Comparison of ENCODE assay signal across 23 cellular contexts in genomic region chr3:112615942-112616731, GRCh38. TPM values are rescaled to one million over a fixed set of nuclear protein-coding genes. Genes with fewer than 3 reads are reported as not detected.
DNase-seq lines count a peak whose midpoint lies in the region; ATAC-seq and TF ChIP-seq lines count a peak whose summit lies in the region.
"Had no signal": no experiment of that assay in that cellular context is flagged by ENCODE, and none has a peak within 500 bp of the region (broad histone marks: within the 10 kb centered on the region; RNA-seq: fewer than 3 reads in every experiment).

No MANE protein-coding gene starts in this region.

- in situ Hi-C loops in GM23248 (cut with MboI) = no loop called here

- H3K9me2 ChIP-seq in GM23248 (ENCODE audit: insufficient read depth) = no peaks in the 10 kb centered on the region

- H3K36me3 ChIP-seq in GM23248 (ENCODE audit: low read depth) (peaks cover 92% of the 10 kb centered on the region), SK-N-MC (ENCODE audit: insufficient read depth, low read length) (no peaks in the 10 kb centered on the region)

- H3K27me3 ChIP-seq in GM23248 (replicated peaks; ENCODE audit: insufficient read depth) = no peaks in the 10 kb centered on the region

- no peaks in the 10 kb centered on the region for H3K36me3 Mint-ChIP-seq in endothelial cell (ENCODE audit: low read depth, unreplicated experiment)
- H3K36me3 Mint-ChIP-seq in progenitor cell of endocrine pancreas (ENCODE audit: insufficient read depth) = peaks cover 2% of the 10 kb centered on the region
- no peaks in the 10 kb centered on the region for H3K36me3 Mint-ChIP-seq in glutamatergic neuron (ENCODE audit: unreplicated experiment)
- H3K36me3 Mint-ChIP-seq in T-cell = no peaks in the 10 kb centered on the region

- TF ChIP-seq CTCF in endothelial cell (IDR thresholded peaks at IDR 0.05; ENCODE audit: unreplicated experiment) (no peak), progenitor cell of endocrine pancreas (IDR thresholded peaks at IDR 0.05; ENCODE audit: unreplicated experiment) (no peak), glutamatergic neuron (IDR thresholded peaks at IDR 0.05; ENCODE audit: partially characterized antibody, unreplicated experiment) (no peak)

- DNase-seq in GM23248 = peak; percentile 64
- DNase-seq in SK-N-MC (ENCODE audit: low read depth, low spot score) = no peak
- DNase-seq in endothelial cell (ENCODE audit: low spot score) = no peak
- DNase-seq in progenitor cell of endocrine pancreas (ENCODE audit: low spot score, unreplicated experiment) = no peak
- no peak for DNase-seq in NCI-H1436 (lab: John Stamatoyannopoulos, UW)
- no peak for DNase-seq in glutamatergic neuron
- DNase-seq in T-cell = no peak
- DNase-seq: activated CD4-positive, alpha-beta T cell treated with anti-CD3 and anti-CD28 coated beads for 1 hour; activated naive CD4-positive, alpha-beta T cell treated with anti-CD3 and anti-CD28 coated beads, Interleukin-2, amount 50 U/mL, for 16 hours; activated T-cell treated with anti-CD3 and anti-CD28 coated beads, Interleukin-2, amount 50 U/mL, for 72 hours; amygdala; CD4-positive, alpha-beta T cell; dermis blood vessel endothelial cell; DMS153; GF-D8; Karpas-422; NCI-H1694 treated with DMSO at 0.1 percent for 48 hours; NCI-H524 treated with DMSO at 0.1 percent for 48 hours; right cardiac atrium; SIG-M5; stimulated activated CD4-positive, alpha-beta T cell treated with anti-CD3 and anti-CD28 coated beads, Interleukin-4, amount 100 ng/mL, for 4 hours had no signal

- H3K9me3 Mint-ChIP-seq in endothelial cell (ENCODE audit: unreplicated experiment) (no peaks in the 10 kb centered on the region), progenitor cell of endocrine pancreas (ENCODE audit: low read depth) (no peaks in the 10 kb centered on the region), glutamatergic neuron (ENCODE audit: unreplicated experiment) (no peaks in the 10 kb centered on the region), T-cell (no peaks in the 10 kb centered on the region)
- H3K9me3 Mint-ChIP-seq: activated T-cell treated with anti-CD3 and anti-CD28 coated beads, Interleukin-2, amount 50 U/mL, for 72 hours; CD4-positive, alpha-beta T cell had no signal

- 67 to 74% methylated on average over 7 of the region's 7 CpGs for WGBS in GM23248 (ENCODE audit: low coverage in 1 of 2, low lambda C conversion rate in 2 of 2, missing lambda C conversion rate in 2 of 2), 2 experiments

- peak overlapping the region; percentile 95 for H3K27ac ChIP-seq in GM23248
- no peak overlapping the region for H3K27ac ChIP-seq in SK-N-MC

- H3K4me3 ChIP-seq in GM23248 = no peak overlapping the region
- H3K4me3 ChIP-seq in SK-N-MC = peak overlapping the region; percentile 25; the same call in 1 of the 2 replicates

- CTCF ChIA-PET in T-cell (lab: Charles Lee) = interaction anchor here in 1 of 2 donors (0.6 kb wide), 1 partner anchor 10 kb away, joined by 3 read pairs; no protein-coding TSS in a partner anchor

- POLR2A ChIA-PET in T-cell (lab: Charles Lee) = interaction anchor here in 1 of 2 donors (0.6 kb wide), 1 partner anchor 33 kb away, joined by 5 read pairs; no protein-coding TSS in a partner anchor

- peak overlapping the region; percentile 87 for H3K27ac Mint-ChIP-seq in endothelial cell (ENCODE audit: unreplicated experiment)
- H3K27ac Mint-ChIP-seq in progenitor cell of endocrine pancreas = peak overlapping the region; percentile 57
- no peak overlapping the region for H3K27ac Mint-ChIP-seq in glutamatergic neuron (ENCODE audit: unreplicated experiment)
- no peak overlapping the region for H3K27ac Mint-ChIP-seq in T-cell
- H3K27ac Mint-ChIP-seq: activated T-cell treated with anti-CD3 and anti-CD28 coated beads, Interleukin-2, amount 50 U/mL, for 72 hours; CD4-positive, alpha-beta T cell had no signal

- peaks cover 98% of the 10 kb centered on the region for H3F3A ChIP-seq in GM23248 (ENCODE audit: insufficient read depth)

- peaks cover 23% of the 10 kb centered on the region for H3K4me1 ChIP-seq in GM23248 (ENCODE audit: insufficient read depth)

- H3K9me3 ChIP-seq in GM23248 (ENCODE audit: low read depth) (no peaks in the 10 kb centered on the region), SK-N-MC (ENCODE audit: low read depth, low read length) (no peaks in the 10 kb centered on the region)

- H2AFZ ChIP-seq in GM23248 = no peak overlapping the region

- peak overlapping the region; percentile 9; the same call in 1 of the 2 replicates for H3K9ac ChIP-seq in GM23248
- H3K9ac ChIP-seq in SK-N-MC (ENCODE audit: insufficient read length) = no peak overlapping the region

- ATAC-seq in T-cell (replicated peaks in 1 of 4) = no peak
- ATAC-seq: activated T-cell treated with anti-CD3 and anti-CD28 coated beads, Interleukin-2, amount 50 U/mL, for 72 hours; Panc1; right cardiac atrium had no signal

- H3K4me2 ChIP-seq in GM23248 (ENCODE audit: unreplicated experiment) = no peak overlapping the region

- no peaks in the 10 kb centered on the region for H4K20me1 ChIP-seq in GM23248 (ENCODE audit: insufficient read depth)

- H3K79me2 ChIP-seq in GM23248 (ENCODE audit: insufficient read depth) = peaks cover 97% of the 10 kb centered on the region

- H3K27me3 Mint-ChIP-seq in endothelial cell (ENCODE audit: unreplicated experiment) = no peaks in the 10 kb centered on the region
- no peaks in the 10 kb centered on the region for H3K27me3 Mint-ChIP-seq in progenitor cell of endocrine pancreas
- H3K27me3 Mint-ChIP-seq in glutamatergic neuron (ENCODE audit: unreplicated experiment) = no peaks in the 10 kb centered on the region
- no peaks in the 10 kb centered on the region for H3K27me3 Mint-ChIP-seq in T-cell

- H3K4me1 Mint-ChIP-seq in endothelial cell (ENCODE audit: unreplicated experiment) = peaks cover 15% of the 10 kb centered on the region
- H3K4me1 Mint-ChIP-seq in progenitor cell of endocrine pancreas (ENCODE audit: low read depth) = peaks cover 4% of the 10 kb centered on the region
- no peaks in the 10 kb centered on the region for H3K4me1 Mint-ChIP-seq in glutamatergic neuron (ENCODE audit: low read depth, unreplicated experiment)
- no peaks in the 10 kb centered on the region for H3K4me1 Mint-ChIP-seq in T-cell

- H3K4me3 Mint-ChIP-seq in endothelial cell (ENCODE audit: unreplicated experiment) = no peak overlapping the region
- H3K4me3 Mint-ChIP-seq in progenitor cell of endocrine pancreas (ENCODE audit: low read depth) = no peak overlapping the region
- no peak overlapping the region for H3K4me3 Mint-ChIP-seq in glutamatergic neuron (ENCODE audit: unreplicated experiment)
- H3K4me3 Mint-ChIP-seq in T-cell = no peak overlapping the region
- H3K4me3 Mint-ChIP-seq: activated T-cell treated with anti-CD3 and anti-CD28 coated beads, Interleukin-2, amount 50 U/mL, for 72 hours; CD4-positive, alpha-beta T cell had no signal

RNA-seq across cellular contexts. Expression of gene CCDC80, which starts 24.8 kb away (rescaled TPM):
- total RNA-seq in GM23248 (2014; rRNA removed; shearing (Covaris generic)) = 1,174 and 1,238 TPM in 2 replicates
- 2,200 and 2,264 TPM in 2 replicates for polyA plus RNA-seq in GM23248 (2016; fragmentation: Nextera tagmentation; extraction: Ambion mirVana)
- total RNA-seq in endothelial cell (ENCODE audit: unreplicated experiment) (3.7 TPM), progenitor cell of endocrine pancreas (9.1 and 13.3 TPM in 2 replicates), glutamatergic neuron (ENCODE audit: unreplicated experiment) (0.86 TPM), T-cell (under 1 TPM in 3 of 5 donors, not detected in 2; 0.55 to 0.66 (median 0.56) TPM)
- total RNA-seq: activated CD8-positive, alpha-beta memory T cell treated with anti-CD3 and anti-CD28 coated beads for 36 hours; activated T-cell treated with anti-CD3 and anti-CD28 coated beads, Interleukin-2, amount 50 U/mL, for 72 hours; CD4-positive, alpha-beta T cell had no signal

RNA-seq across cellular contexts. Expression of gene SLC35A5, which starts 54.3 kb away (rescaled TPM):
- total RNA-seq in GM23248 (2014; rRNA removed; shearing (Covaris generic)) = 53.0 and 56.4 TPM in 2 replicates
- polyA plus RNA-seq in GM23248 (2016; fragmentation: Nextera tagmentation; extraction: Ambion mirVana) = 48.5 and 48.6 TPM in 2 replicates
- total RNA-seq in endothelial cell (ENCODE audit: unreplicated experiment) = 30.0 TPM
- 33.8 and 36.8 TPM in 2 replicates for total RNA-seq in progenitor cell of endocrine pancreas
- 35.3 TPM for total RNA-seq in glutamatergic neuron (ENCODE audit: unreplicated experiment)
- 10 to 100 TPM; 11.7 to 20.4 (median 16.3) TPM for total RNA-seq in T-cell

RNA-seq across cellular contexts. Expression of gene ATG3, which starts 54.4 kb away (rescaled TPM):
- total RNA-seq in GM23248 (2014; rRNA removed; shearing (Covaris generic)) = 44.0 and 58.6 TPM in 2 replicates
- polyA plus RNA-seq in GM23248 (2016; fragmentation: Nextera tagmentation; extraction: Ambion mirVana) = 69.8 and 70.6 TPM in 2 replicates
- total RNA-seq in endothelial cell (ENCODE audit: unreplicated experiment) (46.3 TPM), progenitor cell of endocrine pancreas (26.9 and 30.8 TPM in 2 replicates), glutamatergic neuron (ENCODE audit: unreplicated experiment) (33.6 TPM), T-cell (10 to 100 TPM; 40.5 to 51.1 (median 49.0) TPM)

Comparison
In these comparisons a context has a peak if more than half of its experiments do, and no peak if none do; other contexts are left out.
1. H3K27ac Mint-ChIP-seq: peak in endothelial cell (single experiment) and progenitor cell of endocrine pancreas (single experiment); none in glutamatergic neuron (single experiment) and T-cell (0 of 2).
2. RNA of gene CCDC80, which starts 24.8 kb away (total RNA-seq): 1,174 to 1,238 TPM in GM23248; 9.1 to 13.3 TPM in progenitor cell of endocrine pancreas, 3.7 TPM in endothelial cell (single experiment), 0.86 TPM in glutamatergic neuron (single experiment) and 0.55 to 0.66 TPM in T-cell; every median in the first group is over 10 times any median in the second.